ENCODE assay signal across 1 cellular context in genomic region chr1:117370071-117370470, GRCh38.
TF ChIP-seq lines count a peak whose summit lies in the region.

No MANE protein-coding gene starts in this region.

TF ChIP-seq in GM23338, 12 proteins besides CTCF, POLR2A, EP300 and RAD21 (continued from another document):
- TF ChIP-seq REST (IDR thresholded peaks at IDR 0.05; ENCODE audit: unreplicated experiment) (no peak), EZH2 (IDR thresholded peaks at IDR 0.05; ENCODE audit: low read depth, unreplicated experiment) (no peak), ETS1 (IDR thresholded peaks at IDR 0.05) (no peak), ZNF114 (CRISPR knock-in tag; IDR thresholded peaks at IDR 0.05) (no peak)
